ENCODE assay signal across 9 cellular contexts in genomic region chr12:128259556-128260070, GRCh38. TPM values are rescaled to one million over a fixed set of nuclear protein-coding genes. Genes with fewer than 3 reads are reported as not detected.
DNase-seq lines count a peak whose midpoint lies in the region; ATAC-seq and TF ChIP-seq lines count a peak whose summit lies in the region.
"Had no signal": no experiment of that assay in that cellular context is flagged by ENCODE, and none has a peak within 500 bp of the region (broad histone marks: within the 10 kb centered on the region; RNA-seq: fewer than 3 reads in every experiment).

No MANE protein-coding gene starts in this region.

- H3K36me3 ChIP-seq in CD8-positive, alpha-beta memory T cell (ENCODE audit: insufficient read depth, low read length) = no peaks in the 10 kb centered on the region

- no peak overlapping the region for H3K27ac Mint-ChIP-seq in activated CD4-positive, alpha-beta T cell treated with anti-CD3 and anti-CD28 coated beads, Interleukin-2, amount 10 ng/mL, durations not matched to agents 24 days and 14 days
- H3K27ac Mint-ChIP-seq in nephron progenitor cell = no peak overlapping the region
- no peak overlapping the region for H3K27ac Mint-ChIP-seq in CD8-positive, alpha-beta memory T cell

- TF ChIP-seq CTCF in nephron progenitor cell (IDR thresholded peaks at IDR 0.05) = peak; percentile 89

- POLR2A ChIA-PET in CD8-positive, alpha-beta memory T cell (lab: Charles Lee) = no interaction called here

- H3K27ac ChIP-seq in CD8-positive, alpha-beta memory T cell (ENCODE audit: low read depth, low read length) = no peak overlapping the region

- no peak overlapping the region for H3K4me3 Mint-ChIP-seq in activated CD4-positive, alpha-beta T cell treated with anti-CD3 and anti-CD28 coated beads, Interleukin-2, amount 10 ng/mL, durations not matched to agents 24 days and 14 days
- peak overlapping the region; percentile 33 for H3K4me3 Mint-ChIP-seq in nephron progenitor cell
- no peak overlapping the region for H3K4me3 Mint-ChIP-seq in CD8-positive, alpha-beta memory T cell

- no peak overlapping the region for H3K4me3 ChIP-seq in CD8-positive, alpha-beta memory T cell (ENCODE audit: low read length)

- H3K36me3 Mint-ChIP-seq in activated CD4-positive, alpha-beta T cell treated with anti-CD3 and anti-CD28 coated beads, Interleukin-2, amount 10 ng/mL, durations not matched to agents 24 days and 14 days (ENCODE audit: low read depth) = no peaks in the 10 kb centered on the region
- H3K36me3 Mint-ChIP-seq in nephron progenitor cell (ENCODE audit: low read depth) = peaks cover 12% of the 10 kb centered on the region
- H3K36me3 Mint-ChIP-seq in CD8-positive, alpha-beta memory T cell = no peaks in the 10 kb centered on the region

- intact Hi-C loops in activated CD4-positive, alpha-beta T cell treated with anti-CD3 and anti-CD28 coated beads, Interleukin-2, amount 10 ng/mL, durations not matched to agents 24 days and 14 days (cut with micrococcal nuclease) = no loop called here

- peak; percentile 55 for DNase-seq in activated CD4-positive, alpha-beta T cell treated with anti-CD3 and anti-CD28 coated beads, Interleukin-2, amount 10 ng/mL, durations not matched to agents 24 days and 14 days
- no peak for DNase-seq in activated CD4-positive, alpha-beta T cell treated with anti-CD3 and anti-CD28 coated beads for 1 hour
- DNase-seq in NCI-H460 (ENCODE audit: extremely low read depth, low read depth) = peak; percentile 6
- DNase-seq in dermis microvascular lymphatic vessel endothelial cell (ENCODE audit: low read depth in 2 of 2) = peak; percentile 7 to 48
- DNase-seq in nephron progenitor cell = peak; percentile 76
- no peak for DNase-seq in CD8-positive, alpha-beta memory T cell

- no peaks in the 10 kb centered on the region for H3K9me3 Mint-ChIP-seq in activated CD4-positive, alpha-beta T cell treated with anti-CD3 and anti-CD28 coated beads, Interleukin-2, amount 10 ng/mL, durations not matched to agents 24 days and 14 days
- H3K9me3 Mint-ChIP-seq in nephron progenitor cell = peaks cover 20% of the 10 kb centered on the region
- peaks cover 0 to 7% (median 2%) of the 10 kb centered on the region in 5 donors for H3K9me3 Mint-ChIP-seq in CD8-positive, alpha-beta memory T cell

- no peaks in the 10 kb centered on the region for H3K9me3 ChIP-seq in CD8-positive, alpha-beta memory T cell (ENCODE audit: low read length)

- ATAC-seq in HG02759 (IDR thresholded peaks at IDR 0.05; ENCODE audit: unreplicated experiment) (no peak), GM21390 (IDR thresholded peaks at IDR 0.05; ENCODE audit: unreplicated experiment) (no peak)

- no peaks in the 10 kb centered on the region for H3K4me1 ChIP-seq in CD8-positive, alpha-beta memory T cell (ENCODE audit: insufficient read depth, low read length)

- no peaks in the 10 kb centered on the region for H3K27me3 ChIP-seq in CD8-positive, alpha-beta memory T cell (ENCODE audit: insufficient read depth, low read length, poor library complexity, severe bottlenecking)

- H3K4me1 Mint-ChIP-seq in activated CD4-positive, alpha-beta T cell treated with anti-CD3 and anti-CD28 coated beads, Interleukin-2, amount 10 ng/mL, durations not matched to agents 24 days and 14 days = no peaks in the 10 kb centered on the region
- H3K4me1 Mint-ChIP-seq in nephron progenitor cell = peaks cover 21% of the 10 kb centered on the region
- no peaks in the 10 kb centered on the region for H3K4me1 Mint-ChIP-seq in CD8-positive, alpha-beta memory T cell

- no peaks in the 10 kb centered on the region for H3K27me3 Mint-ChIP-seq in activated CD4-positive, alpha-beta T cell treated with anti-CD3 and anti-CD28 coated beads, Interleukin-2, amount 10 ng/mL, durations not matched to agents 24 days and 14 days
- peaks cover 4% of the 10 kb centered on the region for H3K27me3 Mint-ChIP-seq in nephron progenitor cell (ENCODE audit: low read depth, poor library complexity)
- H3K27me3 Mint-ChIP-seq in CD8-positive, alpha-beta memory T cell = peaks cover 9 to 11% of the 10 kb centered on the region in 2 donors

- CTCF ChIA-PET in CD8-positive, alpha-beta memory T cell (lab: Charles Lee) = interaction anchor here (0.6 kb wide), 1 partner anchor 39 kb away, joined by 3 read pairs; no protein-coding TSS in a partner anchor

RNA-seq across cellular contexts. Expression of gene TMEM132C, which starts 7.4 kb away (rescaled TPM):
- not detected in 2 replicates for total RNA-seq in activated CD4-positive, alpha-beta T cell treated with anti-CD3 and anti-CD28 coated beads, Interleukin-2, amount 10 ng/mL, durations not matched to agents 24 days and 14 days
- total RNA-seq in NCI-H460 (2014; rRNA removed; shearing (Covaris generic)) = not detected in 2 replicates
- not detected in 2 replicates for polyA plus RNA-seq in NCI-H460 (2014; cell fraction: nucleus; rRNA removed)
- total RNA-seq in dermis microvascular lymphatic vessel endothelial cell = not detected in 2 replicates
- total RNA-seq in CD8-positive, alpha-beta memory T cell = not detected
- polyA plus RNA-seq in CD8-positive, alpha-beta memory T cell = not detected
- total RNA-seq: renal cortical epithelial cell had no signal

Comparison
In these comparisons a context has a peak if more than half of its experiments do, and no peak if none do; other contexts are left out.
1. DNase-seq: peak in activated CD4-positive, alpha-beta T cell treated with anti-CD3 and anti-CD28 coated beads, Interleukin-2, amount 10 ng/mL, durations not matched to agents 24 days and 14 days (single experiment), NCI-H460 (single experiment), dermis microvascular lymphatic vessel endothelial cell (2 of 2) and nephron progenitor cell (single experiment); none in activated CD4-positive, alpha-beta T cell treated with anti-CD3 and anti-CD28 coated beads for 1 hour (single experiment) and CD8-positive, alpha-beta memory T cell (0 of 5).